In the genomic region with DNA sequence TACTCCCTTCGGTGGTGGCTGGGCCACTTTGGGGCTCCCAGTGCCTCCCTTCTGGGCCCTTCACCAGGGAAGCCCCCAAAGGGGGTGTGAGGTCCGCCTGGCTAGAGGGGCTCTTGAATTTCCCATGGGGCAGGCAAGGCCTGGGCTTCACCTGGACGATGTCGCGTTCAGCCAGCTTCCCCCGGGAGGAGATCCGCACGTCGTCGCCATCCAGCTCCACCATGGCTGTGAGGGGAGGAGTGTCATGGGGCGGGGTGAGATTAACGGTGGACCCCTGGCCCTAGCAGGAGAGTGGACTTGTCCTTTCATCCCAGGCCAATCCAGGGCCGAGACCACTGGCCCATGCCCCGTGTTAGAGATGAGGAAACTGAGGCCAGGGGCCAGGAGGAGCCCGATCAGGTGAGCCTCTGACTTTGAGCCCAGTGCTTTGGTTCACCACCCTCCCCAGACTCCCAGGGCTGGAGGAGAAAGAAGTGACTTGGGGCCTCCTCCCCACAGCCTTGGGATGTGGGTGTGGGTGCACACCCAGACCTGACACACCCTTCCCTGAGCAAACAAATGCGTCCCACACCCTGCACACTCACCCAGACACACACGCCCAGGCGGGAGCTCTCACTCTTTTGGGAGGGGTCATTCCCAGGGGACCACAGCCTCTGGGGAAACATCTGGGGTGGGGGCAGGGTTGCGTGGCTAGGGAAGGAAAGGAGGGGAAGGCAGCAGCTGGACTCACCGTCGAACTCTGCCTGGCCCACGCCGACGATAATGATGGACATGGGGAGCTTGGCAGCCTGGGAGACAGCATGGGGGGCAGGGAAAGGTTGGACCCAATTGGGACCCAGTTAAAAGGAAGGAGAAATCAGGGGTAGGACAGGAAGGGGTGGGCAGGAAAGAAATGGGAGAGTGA, we compare ENCODE assay signal across 1 cellular context.
TF ChIP-seq lines count a peak whose summit lies in the region.

No MANE protein-coding gene starts in this region.

TF ChIP-seq in H1, 55 proteins besides CTCF, POLR2A, EP300 and RAD21:
- TF ChIP-seq BCL11A (IDR thresholded peaks at IDR 0.05; ENCODE audit: low read depth in 2 of 2, low read length in 2 of 2) (no peak), POLR2AphosphoS5 (IDR thresholded peaks at IDR 0.05; ENCODE audit: low read depth, low read length) (no peak), EGR1 (IDR thresholded peaks at IDR 0.05; ENCODE audit: borderline replicate concordance, low read depth, low read length) (no peak), SP2 (IDR thresholded peaks at IDR 0.05; ENCODE audit: low read length) (no peak), POU5F1 (IDR thresholded peaks at IDR 0.05; ENCODE audit: low read depth, low read length) (no peak), CREB1 (IDR thresholded peaks at IDR 0.05) (no peak), TCF12 (IDR thresholded peaks at IDR 0.05; ENCODE audit: low read depth, low read length) (no peak), NRF1 (IDR thresholded peaks at IDR 0.05; ENCODE audit: low read depth, low read length) (no peak)
